15 cellular contexts compared by ENCODE assay signal in the genomic region with DNA sequence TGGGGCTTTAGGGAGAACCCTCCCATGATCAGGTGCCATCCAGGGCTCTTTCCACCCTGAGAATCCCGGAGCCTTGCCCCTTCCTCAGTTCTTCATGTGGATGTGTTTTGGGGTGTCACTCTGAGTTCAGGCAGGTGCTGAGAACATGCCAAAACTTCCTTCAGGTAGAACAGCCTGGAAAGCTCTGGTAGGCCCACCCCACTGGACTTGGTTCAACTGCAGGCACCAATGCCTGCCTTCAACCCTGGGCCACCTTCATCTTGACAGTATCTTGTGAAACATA.
DNase-seq lines count a peak whose midpoint lies in the region; ATAC-seq and TF ChIP-seq lines count a peak whose summit lies in the region.
"Had no signal": no experiment of that assay in that cellular context is flagged by ENCODE, and none has a peak within 500 bp of the region (broad histone marks: within the 10 kb centered on the region; RNA-seq: fewer than 3 reads in every experiment).

No MANE protein-coding gene starts in this region.

- no peaks in the 10 kb centered on the region for H3K27me3 Mint-ChIP-seq in activated CD8-positive, alpha-beta memory T cell treated with anti-CD3 and anti-CD28 coated beads, Interleukin-2, amount 10 ng/mL, durations not matched to agents 7 days and 5 days

- no peaks in the 10 kb centered on the region for H3K9me3 ChIP-seq in vagina
- H3K9me3 ChIP-seq: BLaER1 treated with 17β-estradiol and CSF1 and Interleukin-3, amounts not matched to agents 10 nM and 100 nM; HAP-1 had no signal

- intact Hi-C loops in vagina (cut with DNase I), result no loop called here

- H3K36me3 Mint-ChIP-seq in activated CD8-positive, alpha-beta memory T cell treated with anti-CD3 and anti-CD28 coated beads, Interleukin-2, amount 10 ng/mL, durations not matched to agents 7 days and 5 days, result peaks cover 6% of the 10 kb centered on the region
- H3K36me3 Mint-ChIP-seq: CD8-positive, alpha-beta T cell had no signal

- H3K4me1 Mint-ChIP-seq in activated CD8-positive, alpha-beta memory T cell treated with anti-CD3 and anti-CD28 coated beads, Interleukin-2, amount 10 ng/mL, durations not matched to agents 7 days and 5 days, result peaks cover 8% of the 10 kb centered on the region

- H3K4me1 ChIP-seq in vagina, result peaks cover 29% of the 10 kb centered on the region
- H3K4me1 ChIP-seq: HAP-1 had no signal

- H3K27ac ChIP-seq in RWPE1 (peak overlapping the region; percentile 49), vagina (no peak overlapping the region)
- H3K27ac ChIP-seq: BLaER1 treated with 17β-estradiol and CSF1 and Interleukin-3, amounts not matched to agents 10 nM and 100 nM; GM23248 had no signal

- H3K27me3 ChIP-seq in vagina, result no peaks in the 10 kb centered on the region
- H3K27me3 ChIP-seq: BLaER1 treated with 17β-estradiol and CSF1 and Interleukin-3, amounts not matched to agents 10 nM and 100 nM had no signal

- no peak for TF ChIP-seq POLR2A in vagina (IDR thresholded peaks at IDR 0.05)

- no peak for ATAC-seq in activated CD8-positive, alpha-beta memory T cell treated with anti-CD3 and anti-CD28 coated beads, Interleukin-2, amount 10 ng/mL, durations not matched to agents 7 days and 5 days
- ATAC-seq in GM19397 (IDR thresholded peaks at IDR 0.05; ENCODE audit: unreplicated experiment) (no peak), GM19463 (IDR thresholded peaks at IDR 0.05; ENCODE audit: unreplicated experiment) (no peak)
- ATAC-seq: CD8-positive, alpha-beta T cell; GM12878 had no signal

- no peaks in the 10 kb centered on the region for H3K9me3 Mint-ChIP-seq in activated CD8-positive, alpha-beta memory T cell treated with anti-CD3 and anti-CD28 coated beads, Interleukin-2, amount 10 ng/mL, durations not matched to agents 7 days and 5 days (ENCODE audit: low read depth)
- H3K9me3 Mint-ChIP-seq: CD8-positive, alpha-beta T cell had no signal

- peaks cover 0 to 53% of the 10 kb centered on the region in 2 donors for H3K36me3 ChIP-seq in vagina
- H3K36me3 ChIP-seq: HAP-1 had no signal

- no peak overlapping the region for H3K4me3 Mint-ChIP-seq in activated CD8-positive, alpha-beta memory T cell treated with anti-CD3 and anti-CD28 coated beads, Interleukin-2, amount 10 ng/mL, durations not matched to agents 7 days and 5 days
- H3K4me3 Mint-ChIP-seq: CD8-positive, alpha-beta T cell had no signal

- peak; percentile 40 for DNase-seq in activated CD8-positive, alpha-beta memory T cell treated with anti-CD3 and anti-CD28 coated beads for 24 hours
- DNase-seq in activated CD8-positive, alpha-beta memory T cell treated with anti-CD3 and anti-CD28 coated beads, Interleukin-2, amount 10 ng/mL, durations not matched to agents 7 days and 5 days, result no peak
- DNase-seq in RWPE1 (ENCODE audit: low spot score) (no peak), vagina (ENCODE audit: extremely low spot score in 2 of 2) (peak; percentile 76 to 84)
- peak; percentile 14 for DNase-seq in stimulated activated CD8-positive, alpha-beta memory T cell treated with anti-CD3 and anti-CD28 coated beads, Interleukin-4, amount 100 ng/mL, for 48 hours
- DNase-seq: 8988T; Calu3; CD8-positive, alpha-beta T cell; DMS79 treated with DMSO at 0.1 percent for 48 hours; GM23248 had no signal

- POLR2A ChIA-PET in RWPE1 (lab: Yijun Ruan, JAX; ENCODE audit: low non-redundant PET), result no interaction called here

- TF ChIP-seq CTCF in RWPE1 (conservative IDR thresholded peaks at IDR 0.05; ENCODE audit: low read depth), result no peak
- TF ChIP-seq CTCF in vagina (IDR thresholded peaks at IDR 0.05), result no peak

- CTCF ChIA-PET in activated CD8-positive, alpha-beta memory T cell treated with anti-CD3 and anti-CD28 coated beads, Interleukin-2, amount 10 ng/mL, durations not matched to agents 7 days and 5 days (lab: Charles Lee), result no interaction called here
- CTCF ChIA-PET in RWPE1 (lab: Yijun Ruan, JAX), result no interaction called here

- no peak overlapping the region for H3K27ac Mint-ChIP-seq in activated CD8-positive, alpha-beta memory T cell treated with anti-CD3 and anti-CD28 coated beads, Interleukin-2, amount 10 ng/mL, durations not matched to agents 7 days and 5 days
- H3K27ac Mint-ChIP-seq: CD8-positive, alpha-beta T cell had no signal

- H3K4me3 ChIP-seq in vagina, result no peak overlapping the region
- H3K4me3 ChIP-seq: BLaER1 treated with 17β-estradiol and CSF1 and Interleukin-3, amounts not matched to agents 10 nM and 100 nM; GM12878; GM23248; HAP-1 had no signal

Comparison
In these comparisons a context has a peak if more than half of its experiments do, and no peak if none do; other contexts are left out.
1. DNase-seq: peak in activated CD8-positive, alpha-beta memory T cell treated with anti-CD3 and anti-CD28 coated beads for 24 hours (single experiment), stimulated activated CD8-positive, alpha-beta memory T cell treated with anti-CD3 and anti-CD28 coated beads, Interleukin-4, amount 100 ng/mL, for 48 hours (single experiment) and vagina (2 of 2); none in activated CD8-positive, alpha-beta memory T cell treated with anti-CD3 and anti-CD28 coated beads, Interleukin-2, amount 10 ng/mL, durations not matched to agents 7 days and 5 days (single experiment) and RWPE1 (single experiment).